ENCODE assay signal across 16 cellular contexts in genomic region chr10:89707372-89707771, GRCh38. TPM values are rescaled to one million over a fixed set of nuclear protein-coding genes. Genes with fewer than 3 reads are reported as not detected.
DNase-seq lines count a peak whose midpoint lies in the region; ATAC-seq and TF ChIP-seq lines count a peak whose summit lies in the region.
"Had no signal": no experiment of that assay in that cellular context is flagged by ENCODE, and none has a peak within 500 bp of the region (broad histone marks: within the 10 kb centered on the region; RNA-seq: fewer than 3 reads in every experiment).

No MANE protein-coding gene starts in this region.

- H3K79me2 ChIP-seq in Loucy (ENCODE audit: insufficient read depth, low read length), result peaks cover 97% of the 10 kb centered on the region

- CTCF ChIA-PET in MCF 10A (lab: Yijun Ruan, JAX), result interaction anchor here (0.7 kb wide), 1 partner anchor 1139 kb away, joined by 3 read pairs; no protein-coding TSS in a partner anchor

- H3K4me3 ChIP-seq in breast epithelium (no peak overlapping the region), Loucy (ENCODE audit: low read length, poor library complexity, severe bottlenecking) (peak overlapping the region; percentile 93)
- H3K4me3 ChIP-seq: GM23338 had no signal

- H4K20me1 ChIP-seq in Loucy (ENCODE audit: insufficient read depth, low read length, poor library complexity, severe bottlenecking), result peaks cover 38% of the 10 kb centered on the region

- POLR2A ChIA-PET in MCF 10A (lab: Yijun Ruan, JAX), result interaction anchor here (4.6 kb wide), 1 partner anchor 64 kb away, joined by 25 read pairs; no protein-coding TSS in a partner anchor

- ATAC-seq in stimulated activated effector memory CD8-positive, alpha-beta T cell treated with anti-CD3 and anti-CD28 coated beads, Interleukin-12 subunit alpha, Interleukin-12 subunit beta, amount 100 ng/mL, for 72 hours, result no peak
- ATAC-seq in GM18520 (IDR thresholded peaks at IDR 0.05; ENCODE audit: unreplicated experiment) (no peak), GM21390 (IDR thresholded peaks at IDR 0.05; ENCODE audit: unreplicated experiment) (no peak), HG03135 (IDR thresholded peaks at IDR 0.05; ENCODE audit: unreplicated experiment) (no peak)
- ATAC-seq: GM23338 had no signal

- H3K4me1 Mint-ChIP-seq in MCF 10A (ENCODE audit: insufficient read depth, unreplicated experiment), result peaks cover 33% of the 10 kb centered on the region
- H3K4me1 Mint-ChIP-seq in dendritic cell treated with granulocyte-macrophage colony-stimulating factor and Interleukin-4, amounts not matched to agents 40 ng/mL and 50 ng/mL, for 4 days (ENCODE audit: low read depth), result peaks cover 22% of the 10 kb centered on the region
- H3K4me1 Mint-ChIP-seq in stimulated activated effector memory CD8-positive, alpha-beta T cell treated with anti-CD3 and anti-CD28 coated beads, Interleukin-12 subunit alpha, Interleukin-12 subunit beta, amount 100 ng/mL, for 72 hours, result peaks cover 24% of the 10 kb centered on the region

- H3K4me2 ChIP-seq in Loucy (ENCODE audit: low read depth, low read length, poor library complexity, severe bottlenecking), result peak overlapping the region; percentile 94
- H3K4me2 ChIP-seq: GM23338 had no signal

- no peaks in the 10 kb centered on the region for H3K9me3 Mint-ChIP-seq in MCF 10A (ENCODE audit: unreplicated experiment)
- no peaks in the 10 kb centered on the region for H3K9me3 Mint-ChIP-seq in dendritic cell treated with granulocyte-macrophage colony-stimulating factor and Interleukin-4, amounts not matched to agents 40 ng/mL and 50 ng/mL, for 4 days
- no peaks in the 10 kb centered on the region for H3K9me3 Mint-ChIP-seq in stimulated activated effector memory CD8-positive, alpha-beta T cell treated with anti-CD3 and anti-CD28 coated beads, Interleukin-12 subunit alpha, Interleukin-12 subunit beta, amount 100 ng/mL, for 72 hours
- H3K9me3 Mint-ChIP-seq: CD8-positive, alpha-beta memory T cell; GM23338 had no signal

- H3K9ac ChIP-seq in Loucy (ENCODE audit: low read depth, low read length, poor library complexity, severe bottlenecking), result peak overlapping the region; percentile 38

- DNase-seq in MCF 10A (ENCODE audit: unreplicated experiment), result no peak
- DNase-seq in breast epithelium (ENCODE audit: low spot score in 2 of 2), result no peak
- DNase-seq in stimulated activated effector memory CD8-positive, alpha-beta T cell treated with anti-CD3 and anti-CD28 coated beads, Interleukin-12 subunit alpha, Interleukin-12 subunit beta, amount 100 ng/mL, for 72 hours (ENCODE audit: low spot score in 2 of 2), result no peak
- DNase-seq: CD8-positive, alpha-beta memory T cell; HCEC 1CT; MM.1S; NCI-H1092 treated with DMSO at 0.1 percent for 48 hours; NCI-H1694; NCI-H2081 treated with DMSO at 0.1 percent for 48 hours; SHP77 had no signal

- peak overlapping the region; percentile 80 for H3K27ac Mint-ChIP-seq in MCF 10A (ENCODE audit: low read depth, unreplicated experiment)
- peak overlapping the region; percentile 81 for H3K27ac Mint-ChIP-seq in dendritic cell treated with granulocyte-macrophage colony-stimulating factor and Interleukin-4, amounts not matched to agents 40 ng/mL and 50 ng/mL, for 4 days
- H3K27ac Mint-ChIP-seq in stimulated activated effector memory CD8-positive, alpha-beta T cell treated with anti-CD3 and anti-CD28 coated beads, Interleukin-12 subunit alpha, Interleukin-12 subunit beta, amount 100 ng/mL, for 72 hours, result peak overlapping the region; percentile 74

- no peak for TF ChIP-seq CTCF in MCF 10A (IDR thresholded peaks at IDR 0.05; ENCODE audit: unreplicated experiment)
- TF ChIP-seq CTCF in breast epithelium (IDR thresholded peaks at IDR 0.05), result no peak
- TF ChIP-seq CTCF in Loucy (conservative IDR thresholded peaks at IDR 0.05; ENCODE audit: low read length), result no peak

- H3K4me1 ChIP-seq in breast epithelium, result peaks cover 0 to under 1% of the 10 kb centered on the region in 2 donors
- H3K4me1 ChIP-seq in Loucy (ENCODE audit: insufficient read depth, low read length, poor library complexity, severe bottlenecking), result peaks cover 76% of the 10 kb centered on the region

- no TSS peak for BruUV-seq in MCF 10A (replicated peaks; lab: Mats Ljungman, UMichigan)

- TF ChIP-seq POLR2A in breast epithelium (IDR thresholded peaks at IDR 0.05), result no peak

- H3K9me2 ChIP-seq in Loucy (replicated peaks; ENCODE audit: low read depth, low read length), result no peaks in the 10 kb centered on the region

- no peak overlapping the region for H3K27ac ChIP-seq in breast epithelium

- H3K9me3 ChIP-seq in breast epithelium (no peaks in the 10 kb centered on the region), Loucy (ENCODE audit: insufficient read depth, low read depth, low read length) (no peaks in the 10 kb centered on the region)

- H3K36me3 ChIP-seq in breast epithelium, result no peaks in the 10 kb centered on the region
- peaks cover 21% of the 10 kb centered on the region for H3K36me3 ChIP-seq in Loucy (ENCODE audit: insufficient read depth, low read length)

- peak overlapping the region; percentile 64 for H3K4me3 Mint-ChIP-seq in MCF 10A (ENCODE audit: unreplicated experiment)
- peak overlapping the region; percentile 17 for H3K4me3 Mint-ChIP-seq in dendritic cell treated with granulocyte-macrophage colony-stimulating factor and Interleukin-4, amounts not matched to agents 40 ng/mL and 50 ng/mL, for 4 days
- H3K4me3 Mint-ChIP-seq in stimulated activated effector memory CD8-positive, alpha-beta T cell treated with anti-CD3 and anti-CD28 coated beads, Interleukin-12 subunit alpha, Interleukin-12 subunit beta, amount 100 ng/mL, for 72 hours, result no peak overlapping the region
- H3K4me3 Mint-ChIP-seq: GM23338 had no signal

- H2AFZ ChIP-seq in Loucy (ENCODE audit: low read length), result no peak overlapping the region
- H2AFZ ChIP-seq: GM23338 had no signal

- H3K36me3 Mint-ChIP-seq in MCF 10A (ENCODE audit: insufficient read depth, unreplicated experiment), result no peaks in the 10 kb centered on the region
- peaks cover 5% of the 10 kb centered on the region for H3K36me3 Mint-ChIP-seq in dendritic cell treated with granulocyte-macrophage colony-stimulating factor and Interleukin-4, amounts not matched to agents 40 ng/mL and 50 ng/mL, for 4 days (ENCODE audit: low read depth)
- H3K36me3 Mint-ChIP-seq in stimulated activated effector memory CD8-positive, alpha-beta T cell treated with anti-CD3 and anti-CD28 coated beads, Interleukin-12 subunit alpha, Interleukin-12 subunit beta, amount 100 ng/mL, for 72 hours, result peaks cover 62% of the 10 kb centered on the region

- no peaks in the 10 kb centered on the region for H3F3A ChIP-seq in Loucy (ENCODE audit: low read depth)

- intact Hi-C loops in MCF 10A (cut with micrococcal nuclease) (no loop called here), breast epithelium (cut with DNase I; ENCODE audit: low total_unique reads) (no loop called here)
- intact Hi-C loops in dendritic cell treated with granulocyte-macrophage colony-stimulating factor and Interleukin-4, amounts not matched to agents 40 ng/mL and 50 ng/mL, for 4 days (cut with micrococcal nuclease), result loop anchor here (10.0 kb wide), 1 partner anchor 283 kb away; no protein-coding TSS in a partner anchor

- H3K27me3 Mint-ChIP-seq in MCF 10A (ENCODE audit: insufficient read depth, unreplicated experiment), result no peaks in the 10 kb centered on the region
- no peaks in the 10 kb centered on the region for H3K27me3 Mint-ChIP-seq in dendritic cell treated with granulocyte-macrophage colony-stimulating factor and Interleukin-4, amounts not matched to agents 40 ng/mL and 50 ng/mL, for 4 days
- H3K27me3 Mint-ChIP-seq: CD8-positive, alpha-beta memory T cell had no signal

- H3K27me3 ChIP-seq in breast epithelium, result no peaks in the 10 kb centered on the region
- H3K27me3 ChIP-seq in Loucy (ENCODE audit: insufficient read depth, low read length, poor library complexity, severe bottlenecking), result no peaks in the 10 kb centered on the region

RNA-seq across cellular contexts. Expression of gene KIF20B, which starts 6.0 kb away (rescaled TPM):
- total RNA-seq in MCF 10A (2022), result 30.3 and 33.7 TPM in 2 replicates
- total RNA-seq in breast epithelium, result 1 to 10 TPM; 3.3 to 5.6 (median 3.7) TPM
